In the genomic region with DNA sequence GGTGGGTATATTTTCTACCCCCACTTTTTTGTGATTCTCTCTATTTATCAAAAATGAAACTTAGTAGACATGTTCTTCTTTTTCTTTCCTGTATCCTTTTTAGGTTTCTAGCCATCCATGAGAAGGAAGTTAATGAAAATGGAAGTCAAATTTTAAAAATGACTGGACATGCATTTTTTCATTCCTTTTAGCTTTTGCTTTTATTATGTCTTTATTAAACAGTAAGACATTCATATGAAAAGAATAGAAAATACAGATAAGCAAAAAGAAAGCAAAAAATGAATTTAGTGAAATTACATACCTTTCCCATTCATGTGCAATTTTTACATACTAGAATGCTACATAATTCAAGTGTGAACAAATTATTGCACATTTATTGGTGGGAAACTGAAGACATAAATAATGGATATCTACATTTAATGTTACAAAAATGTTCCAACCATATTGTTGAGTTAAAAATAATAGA, we compare ENCODE assay signal across 18 cellular contexts.
"Had no signal": no experiment of that assay in that cellular context is flagged by ENCODE, and none has a peak within 500 bp of the region (broad histone marks: within the 10 kb centered on the region; RNA-seq: fewer than 3 reads in every experiment).

No MANE protein-coding gene starts in this region.

- H3K36me3 ChIP-seq: brain microvascular endothelial cell, esophagus squamous epithelium, ovary, right lobe of liver, spleen had no signal

- DNase-seq: activated CD4-positive, alpha-beta memory T cell treated with anti-CD3 and anti-CD28 coated beads for 36 hours; activated CD4-positive, alpha-beta T cell treated with anti-CD3 and anti-CD28 coated beads for 36 hours; activated effector memory CD4-positive, alpha-beta T cell treated with Interleukin-2 at 50 U/mL for 16 hours; activated T-cell treated with anti-CD3 and anti-CD28 coated beads, Interleukin-2, amount 50 U/mL, for 24 hours; amygdala; brain microvascular endothelial cell; effector CD4-positive, alpha-beta T cell; esophagus squamous epithelium; foreskin melanocyte; head of caudate nucleus; midbrain; ovary; right lobe of liver; spleen; stimulated activated naive CD8-positive, alpha-beta T cell treated with anti-CD3 and anti-CD28 coated beads, Interleukin-15, amount 100 ng/mL, for 72 hours; T-cell had no signal

- ATAC-seq: right lobe of liver; stimulated activated naive CD8-positive, alpha-beta T cell treated with anti-CD3 and anti-CD28 coated beads, Interleukin-15, amount 100 ng/mL, for 72 hours; T-cell had no signal

- H3K9me3 ChIP-seq: esophagus squamous epithelium, ovary, right lobe of liver, spleen had no signal

- H3K27me3 ChIP-seq: brain microvascular endothelial cell, esophagus squamous epithelium, ovary, right lobe of liver, spleen had no signal

- H3K4me3 ChIP-seq: coronary artery, esophagus squamous epithelium, ovary, right lobe of liver, spleen had no signal

- H3K27ac ChIP-seq: esophagus squamous epithelium, right lobe of liver, spleen, VCaP had no signal
